13 cellular contexts compared by ENCODE assay signal in genomic region chr2:74373985-74374384, GRCh38. TPM values are rescaled to one million over a fixed set of nuclear protein-coding genes. Genes with fewer than 3 reads are reported as not detected.
A peak's percentile ranks its signal among the peaks of the same experiment; 100 is the strongest.
DNase-seq lines count a peak whose midpoint lies in the region; ATAC-seq and TF ChIP-seq lines count a peak whose summit lies in the region.
"Had no signal": no experiment of that assay in that cellular context is flagged by ENCODE, and none has a peak within 500 bp of the region (broad histone marks: within the 10 kb centered on the region; RNA-seq: fewer than 3 reads in every experiment).

No MANE protein-coding gene starts in this region.

- no peaks in the 10 kb centered on the region for H3K27me3 ChIP-seq in dorsolateral prefrontal cortex
- H3K27me3 ChIP-seq in layer of hippocampus (ENCODE audit: control insufficient read depth, insufficient read depth, low read length) = no peaks in the 10 kb centered on the region
- no peaks in the 10 kb centered on the region for H3K27me3 ChIP-seq in stomach

- peaks cover 15 to 48% (median 27%) of the 10 kb centered on the region in 4 donors for H3K4me1 ChIP-seq in stomach

- no peaks in the 10 kb centered on the region for H3K9me3 ChIP-seq in stomach

- no peak for TF ChIP-seq POLR2A in stomach (IDR thresholded peaks at IDR 0.05)

- H3K27ac ChIP-seq in dorsolateral prefrontal cortex = peak overlapping the region in 58 of 59 donors; percentile 48 to 95 (median 88)
- peak overlapping the region; percentile 87 for H3K27ac ChIP-seq in layer of hippocampus (ENCODE audit: low read depth, low read length)
- H3K27ac ChIP-seq in stomach = peak overlapping the region; percentile 40 to 81 (median 68)

- intact Hi-C loops in dorsolateral prefrontal cortex (cut with DNase I) = no loop called here
- intact Hi-C loops in stomach (cut with DNase I; ENCODE audit: low total_unique reads) = no loop called here

- H3K4me3 ChIP-seq in dorsolateral prefrontal cortex (peak overlapping the region; percentile 52 to 91 (median 76)), stomach (peak overlapping the region; percentile 39 to 45 (median 42))

- peaks cover 46 to 68% (median 56%) of the 10 kb centered on the region in 4 donors for H3K36me3 ChIP-seq in stomach

- DNase-seq in DMS79 (lab: John Stamatoyannopoulos, UW) (peak; percentile 19), DMS79 treated with DMSO at 0.1 percent for 48 hours (lab: John Stamatoyannopoulos, UW) (no peak), dorsolateral prefrontal cortex (peak in 2 of 10 donors; percentile 21 to 50), stomach (no peak), cerebellar cortex (ENCODE audit: low spot score) (no peak)
- DNase-seq: 8988T; central memory CD4-positive, alpha-beta T cell; GF-D8; NCI-H226; SW 1271 had no signal

- TF ChIP-seq EP300 in stomach (IDR thresholded peaks at IDR 0.05) = no peak

- ATAC-seq in HG02678 (IDR thresholded peaks at IDR 0.05; ENCODE audit: unreplicated experiment) (no peak), HG02870 (IDR thresholded peaks at IDR 0.05; ENCODE audit: unreplicated experiment) (no peak)

- WGBS in stomach, 5 donors = 72 to 85% (median 79%) methylated on average over 8 of the region's 8 CpGs

- TF ChIP-seq CTCF in dorsolateral prefrontal cortex (IDR thresholded peaks at IDR 0.05 in 54 of 56, conservative IDR thresholded peaks at IDR 0.05 in 2 of 56; ENCODE audit: low read depth in 1 of 56, partially characterized antibody in 56 of 56) (no peak), stomach (IDR thresholded peaks at IDR 0.05) (no peak)

RNA-seq across cellular contexts. Expression of gene DCTN1, which starts 6.1 kb away (rescaled TPM):
- total RNA-seq in dorsolateral prefrontal cortex (100 to 1,000 TPM; 269 to 525 (median 395) TPM), stomach (100 to 1,000 TPM in 3 of 5 donors, 10 to 100 TPM in 2; 71.2 to 181 (median 122) TPM)
- 10 to 100 TPM; 65.8 to 92.6 (median 83.5) TPM for polyA plus RNA-seq in stomach

RNA-seq across cellular contexts. Expression of gene SLC4A5, which starts 30.8 kb away (rescaled TPM):
- total RNA-seq in dorsolateral prefrontal cortex = 10 to 100 TPM in 53 of 120 experiments, 1 to 10 TPM in 67; 1.6 to 26.1 (median 9.6) TPM
- total RNA-seq in stomach = 1 to 10 TPM in 3 of 5 donors, under 1 TPM in 1, not detected in 1; 0.58 to 4.8 (median 3.2) TPM
- polyA plus RNA-seq in stomach = under 1 TPM; 0.12 to 0.46 (median 0.38) TPM

RNA-seq across cellular contexts. Expression of gene C2orf81, which starts 47.4 kb away (rescaled TPM):
- total RNA-seq in dorsolateral prefrontal cortex (1 to 10 TPM; 2.6 to 9.8 (median 5.6) TPM), stomach (1 to 10 TPM in 2 of 5 donors, not detected in 3; 2.7 to 3.5 TPM)
- 1 to 10 TPM; 1.7 to 2.2 (median 2.1) TPM for polyA plus RNA-seq in stomach

RNA-seq across cellular contexts. Expression of gene WDR54, which starts 47.5 kb away (rescaled TPM):
- total RNA-seq in dorsolateral prefrontal cortex (10 to 100 TPM in 119 of 120 experiments, 1 to 10 TPM in 1; 9.3 to 42.7 (median 26.3) TPM), stomach (1 to 10 TPM in 4 of 5 donors, not detected in 1; 3.5 to 9.8 (median 7.3) TPM)
- 10 to 100 TPM; 10.5 to 12.8 (median 12.5) TPM for polyA plus RNA-seq in stomach
